ENCODE assay signal across 1 cellular context in genomic region chr16:3266873-3267537, GRCh38.
TF ChIP-seq lines count a peak whose summit lies in the region.

No MANE protein-coding gene starts in this region.

TF ChIP-seq in HepG2, 621 proteins besides CTCF, POLR2A, EP300 and RAD21:
- TF ChIP-seq GATAD2A (CRISPR knock-in tag; IDR thresholded peaks at IDR 0.05) (peak; percentile 46; the same call in 1 of the 2 replicates), ZNF747 (CRISPR knock-in tag; IDR thresholded peaks at IDR 0.05; ENCODE audit: borderline replicate concordance) (no peak), HNF4A (CRISPR knock-in tag; IDR thresholded peaks at IDR 0.05) (no peak), THAP11 (CRISPR knock-in tag; IDR thresholded peaks at IDR 0.05) (peak; percentile 55; the same call in 1 of the 2 replicates), MED1 (CRISPR knock-in tag; IDR thresholded peaks at IDR 0.05) (peak; percentile 40; the same call in 1 of the 2 replicates), STAG1 (CRISPR knock-in tag; IDR thresholded peaks at IDR 0.05) (peak; percentile 67), ZNF12 (CRISPR knock-in tag; IDR thresholded peaks at IDR 0.05) (peak; percentile 12; the same call in 1 of the 2 replicates), SMC3 (IDR thresholded peaks at IDR 0.05; ENCODE audit: low read length) (peak; percentile 78), FOXA3 (CRISPR knock-in tag; IDR thresholded peaks at IDR 0.05) (0 out of 2 replicates have a peak, but pooled peaks have one; percentile 20), ZNF574 (CRISPR knock-in tag; IDR thresholded peaks at IDR 0.05) (no peak), ZFP36 (IDR thresholded peaks at IDR 0.05; ENCODE audit: borderline replicate concordance, low read depth, low read length, partially characterized antibody) (no peak), XRCC5 (optimal IDR thresholded peaks at IDR 0.05; ENCODE audit: low read length) (peak; percentile 78), HMGXB4 (CRISPR knock-in tag; IDR thresholded peaks at IDR 0.05; ENCODE audit: borderline replicate concordance in 1 of 2, low read depth in 1 of 2) (peak in 1 of 2 experiments; percentile 24; a peak in 1 of 4 replicates), ZNF629 (CRISPR knock-in tag; conservative IDR thresholded peaks at IDR 0.05) (no peak), STAT6 (CRISPR knock-in tag; IDR thresholded peaks at IDR 0.05; ENCODE audit: borderline replicate concordance) (0 out of 2 replicates have a peak, but pooled peaks have one; percentile 50), TOE1 (CRISPR knock-in tag; IDR thresholded peaks at IDR 0.05) (no peak), DBP (CRISPR knock-in tag; IDR thresholded peaks at IDR 0.05; ENCODE audit: not compliant biosample characterization) (no peak), ZNF232 (CRISPR knock-in tag; IDR thresholded peaks at IDR 0.05; ENCODE audit: borderline replicate concordance) (no peak), PATZ1 (CRISPR knock-in tag; IDR thresholded peaks at IDR 0.05) (0 out of 2 replicates have a peak, but pooled peaks have one; percentile 16), FOXK2 (IDR thresholded peaks at IDR 0.05) (no peak), MZF1 (CRISPR knock-in tag; IDR thresholded peaks at IDR 0.05; ENCODE audit: borderline replicate concordance) (no peak), SAP130 (CRISPR knock-in tag; IDR thresholded peaks at IDR 0.05; ENCODE audit: low read depth) (peak; percentile 26; the same call in 1 of the 2 replicates)
